ENCODE assay signal across 25 cellular contexts in genomic region chr13:29619995-29620394, GRCh38. TPM values are rescaled to one million over a fixed set of nuclear protein-coding genes. Genes with fewer than 3 reads are reported as not detected.
DNase-seq lines count a peak whose midpoint lies in the region; ATAC-seq, FAIRE-seq and TF ChIP-seq lines count a peak whose summit lies in the region.
"Had no signal": no experiment of that assay in that cellular context is flagged by ENCODE, and none has a peak within 500 bp of the region (broad histone marks: within the 10 kb centered on the region; RNA-seq: fewer than 3 reads in every experiment).

No MANE protein-coding gene starts in this region.

- H3K36me3 Mint-ChIP-seq in HFFc6 (ENCODE audit: low read depth), result peaks cover 48% of the 10 kb centered on the region
- H3K36me3 Mint-ChIP-seq: immature natural killer cell; stimulated activated effector memory CD8-positive, alpha-beta T cell treated with anti-CD3 and anti-CD28 coated beads, Interleukin-12 subunit alpha, Interleukin-12 subunit beta, amount 100 ng/mL, for 72 hours had no signal

- H3K36me3 ChIP-seq in PC-3 (ENCODE audit: low read depth, low read length), result no peaks in the 10 kb centered on the region
- H3K36me3 ChIP-seq: vagina had no signal

- peaks cover 2% of the 10 kb centered on the region; the same call in 1 of the 2 replicates for H3K27me3 Mint-ChIP-seq in HFFc6 (ENCODE audit: insufficient read depth)

- no peaks in the 10 kb centered on the region for H3K9me3 ChIP-seq in PC-3 (ENCODE audit: low read length)
- H3K9me3 ChIP-seq: testis, vagina had no signal

- H3F3A ChIP-seq in PC-3 (ENCODE audit: low read length, unreplicated experiment), result no peaks in the 10 kb centered on the region

- peaks cover 61% of the 10 kb centered on the region for H3K4me1 Mint-ChIP-seq in HFFc6 (ENCODE audit: low read depth)
- H3K4me1 Mint-ChIP-seq: activated CD4-positive, alpha-beta memory T cell treated with anti-CD3 and anti-CD28 coated beads, Interleukin-2, amount 10 ng/mL, durations not matched to agents 7 days and 5 days; activated naive CD8-positive, alpha-beta T cell treated with anti-CD3 and anti-CD28 coated beads, Interleukin-2, amount 50 U/mL, for 24 hours; B cell; immature natural killer cell; neural crest cell; stimulated activated effector memory CD8-positive, alpha-beta T cell treated with anti-CD3 and anti-CD28 coated beads, Interleukin-12 subunit alpha, Interleukin-12 subunit beta, amount 100 ng/mL, for 72 hours had no signal

- no TSS peak for BruUV-seq in PC-3 (replicated peaks; lab: Mats Ljungman, UMichigan)

- peak overlapping the region; percentile 67 for H3K4me3 Mint-ChIP-seq in HFFc6
- H3K4me3 Mint-ChIP-seq: activated CD4-positive, alpha-beta memory T cell treated with anti-CD3 and anti-CD28 coated beads, Interleukin-2, amount 10 ng/mL, durations not matched to agents 7 days and 5 days; activated naive CD8-positive, alpha-beta T cell treated with anti-CD3 and anti-CD28 coated beads, Interleukin-2, amount 50 U/mL, for 24 hours; B cell; immature natural killer cell; neural crest cell; stimulated activated effector memory CD8-positive, alpha-beta T cell treated with anti-CD3 and anti-CD28 coated beads, Interleukin-12 subunit alpha, Interleukin-12 subunit beta, amount 100 ng/mL, for 72 hours had no signal

- H3K79me2 ChIP-seq in PC-3 (ENCODE audit: low read length), result no peaks in the 10 kb centered on the region
- H3K79me2 ChIP-seq: hepatocyte had no signal

- peak; percentile 94 for ATAC-seq in SK-N-SH treated with all-trans-retinoic acid at 6 μM for 48 hours
- no peak for ATAC-seq in PC-3
- ATAC-seq in HG03139 (IDR thresholded peaks at IDR 0.05; ENCODE audit: unreplicated experiment), result no peak
- ATAC-seq: activated CD4-positive, CD25-positive, alpha-beta regulatory T cell treated with anti-CD3 and anti-CD28 coated beads, Interleukin-2, amount 50 U/mL, for 24 hours; activated naive CD8-positive, alpha-beta T cell treated with anti-CD3 and anti-CD28 coated beads, Interleukin-2, amount 50 U/mL, for 24 hours; stimulated activated effector memory CD8-positive, alpha-beta T cell treated with anti-CD3 and anti-CD28 coated beads, Interleukin-12 subunit alpha, Interleukin-12 subunit beta, amount 100 ng/mL, for 72 hours had no signal

- H3K4me1 ChIP-seq in PC-3 (ENCODE audit: insufficient read depth, low read length), result no peaks in the 10 kb centered on the region
- H3K4me1 ChIP-seq: testis, vagina had no signal

- no peak overlapping the region for H3K4me2 ChIP-seq in PC-3 (ENCODE audit: low read length)
- H3K4me2 ChIP-seq: hepatocyte had no signal

- H3K27me3 ChIP-seq in PC-3 (ENCODE audit: low read length), result peaks cover 32% of the 10 kb centered on the region
- H3K27me3 ChIP-seq: hepatocyte, testis, vagina had no signal

- FAIRE-seq in HTR-8/SVneo (lab: Jason Lieb, UNC), result no peak
- FAIRE-seq: frontal cortex, GM12892 had no signal

- no peak for TF ChIP-seq CTCF in HFFc6 (IDR thresholded peaks at IDR 0.05)
- no peak for TF ChIP-seq CTCF in PC-3 (conservative IDR thresholded peaks at IDR 0.05; ENCODE audit: low read depth, low read length)

- peak overlapping the region; percentile 98 for H3K27ac Mint-ChIP-seq in HFFc6
- H3K27ac Mint-ChIP-seq: activated CD4-positive, alpha-beta memory T cell treated with anti-CD3 and anti-CD28 coated beads, Interleukin-2, amount 10 ng/mL, durations not matched to agents 7 days and 5 days; activated naive CD8-positive, alpha-beta T cell treated with anti-CD3 and anti-CD28 coated beads, Interleukin-2, amount 50 U/mL, for 24 hours; B cell; immature natural killer cell; stimulated activated effector memory CD8-positive, alpha-beta T cell treated with anti-CD3 and anti-CD28 coated beads, Interleukin-12 subunit alpha, Interleukin-12 subunit beta, amount 100 ng/mL, for 72 hours had no signal

- POLR2A ChIA-PET in PC-3 (lab: Charles Lee; ENCODE audit: unreplicated experiment), result no interaction called here

- peak; percentile 37 for DNase-seq in HFFc6
- DNase-seq in fibroblast of peridontal ligament (ENCODE audit: extremely low read depth), result peak; percentile 31
- no peak for DNase-seq in HTR-8/SVneo (ENCODE audit: insufficient read length, low spot score)
- no peak for DNase-seq in PC-3
- no peak for DNase-seq in GF-D8 (lab: John Stamatoyannopoulos, UW)
- DNase-seq: activated CD4-positive, alpha-beta memory T cell treated with anti-CD3 and anti-CD28 coated beads, Interleukin-2, amount 10 ng/mL, durations not matched to agents 7 days and 5 days; activated effector memory CD4-positive, alpha-beta T cell treated with Interleukin-2 at 50 U/mL for 16 hours; activated naive CD8-positive, alpha-beta T cell treated with anti-CD3 and anti-CD28 coated beads, Interleukin-2, amount 50 U/mL, for 24 hours; GOT3; immature natural killer cell; NCI-H146; NCI-H526; stimulated activated CD4-positive, alpha-beta T cell treated with anti-CD3 and anti-CD28 coated beads, Interleukin-2, amount 100 ng/mL, for 24 hours; testis had no signal

- no peak overlapping the region for H3K27ac ChIP-seq in PC-3 (ENCODE audit: low read length)
- H3K27ac ChIP-seq: epithelial cell of prostate, hepatocyte, testis, vagina had no signal

- CTCF ChIA-PET in PC-3 (lab: Charles Lee), result no interaction called here

- H3K9ac ChIP-seq in PC-3 (ENCODE audit: low read length), result no peak overlapping the region

- no peaks in the 10 kb centered on the region for H4K20me1 ChIP-seq in PC-3 (ENCODE audit: low read length)

- H2AFZ ChIP-seq in PC-3 (ENCODE audit: low read length), result no peak overlapping the region
- H2AFZ ChIP-seq: hepatocyte had no signal

- no peak overlapping the region for H3K4me3 ChIP-seq in PC-3 (ENCODE audit: low read length)
- H3K4me3 ChIP-seq: hepatocyte, testis, vagina had no signal

- no peaks in the 10 kb centered on the region for H3K9me2 ChIP-seq in PC-3 (replicated peaks; ENCODE audit: low read length)

- intact Hi-C loops in PC-3 (cut with micrococcal nuclease), result no loop called here

- H3K9me3 Mint-ChIP-seq in HFFc6, result peaks cover 20% of the 10 kb centered on the region
- H3K9me3 Mint-ChIP-seq: activated CD4-positive, alpha-beta memory T cell treated with anti-CD3 and anti-CD28 coated beads, Interleukin-2, amount 10 ng/mL, durations not matched to agents 7 days and 5 days; activated naive CD8-positive, alpha-beta T cell treated with anti-CD3 and anti-CD28 coated beads, Interleukin-2, amount 50 U/mL, for 24 hours; stimulated activated effector memory CD8-positive, alpha-beta T cell treated with anti-CD3 and anti-CD28 coated beads, Interleukin-12 subunit alpha, Interleukin-12 subunit beta, amount 100 ng/mL, for 72 hours had no signal

TF ChIP-seq in SK-N-SH treated with all-trans-retinoic acid at 6 μM for 48 hours, 23 proteins besides CTCF, POLR2A, EP300 and RAD21:
- TF ChIP-seq PATZ1 (CRISPR knock-in tag; IDR thresholded peaks at IDR 0.05; ENCODE audit: borderline replicate concordance) (no peak), ISL1 (CRISPR knock-in tag; IDR thresholded peaks at IDR 0.05) (peak; percentile 63)

RNA-seq across cellular contexts. Expression of gene SLC7A1, which starts 24.5 kb away (rescaled TPM):
- 100 to 1,000 TPM; 134 to 174 (median 144) TPM for total RNA-seq in HFFc6 (2021; fragmentation: NEBNext Ultra II Directional; extraction: Animal tissue kit (Norgen Biotek cat#: 25700))
- 19.5 and 29.3 TPM in 2 replicates for total RNA-seq in PC-3 (2014; rRNA removed)

Comparison
In these comparisons a context has a peak if more than half of its experiments do, and no peak if none do; other contexts are left out.
1. DNase-seq: peak in HFFc6 (single experiment) and fibroblast of peridontal ligament (single experiment); none in HTR-8/SVneo (single experiment), PC-3 (single experiment) and GF-D8 (single experiment).